Comparison of ENCODE assay signal across 8 cellular contexts in genomic region chrX:40877869-40878268, GRCh38.
DNase-seq lines count a peak whose midpoint lies in the region; ATAC-seq, FAIRE-seq and TF ChIP-seq lines count a peak whose summit lies in the region.

No MANE protein-coding gene starts in this region.

- in situ Hi-C loops in gastrocnemius medialis (cut with MboI; ENCODE audit: low sequenced_read_pairs in 4 of 4) = loop anchor here in 3 of 4 donors (5.0 to 10.0 kb wide), 2 partner anchors 237 to 239 kb away; no protein-coding TSS in a partner anchor

- H3K27me3 ChIP-seq in endothelial cell of umbilical vein (ENCODE audit: control insufficient read depth in 2 of 2, insufficient read depth in 2 of 2, low read length in 2 of 2) (no peaks in the 10 kb centered on the region), gastrocnemius medialis (peaks cover 0 to 2% (median 0%) of the 10 kb centered on the region in 3 donors)

- dilution Hi-C loops in endothelial cell of umbilical vein (cut with MboI; ENCODE audit: extremely low pct_ligation_motif_present, low sequenced_read_pairs) = no loop called here

- FAIRE-seq in endothelial cell of umbilical vein (lab: Jason Lieb, UNC) (peak; percentile 83), urothelium cell line (lab: Jason Lieb, UNC) (no peak)

- H3K9ac ChIP-seq in endothelial cell of umbilical vein (replicated peaks; ENCODE audit: extremely low read depth, insufficient read depth, low read length) = no peak overlapping the region

- no peaks in the 10 kb centered on the region for H3K9me1 ChIP-seq in endothelial cell of umbilical vein (replicated peaks; ENCODE audit: control insufficient read depth, extremely low read depth, insufficient read depth, low read length)

- no peak for TF ChIP-seq POLR2A in endothelial cell of umbilical vein (IDR thresholded peaks at IDR 0.05; ENCODE audit: low read depth, low read length)
- TF ChIP-seq POLR2A in gastrocnemius medialis (IDR thresholded peaks at IDR 0.05) = no peak

- DNase-seq in SIG-M5 treated with dmso at 0.1 percent for 504 hours (lab: John Stamatoyannopoulos, UW; ENCODE audit: unreplicated experiment) = peak; percentile 8
- no peak for DNase-seq in SIG-M5 (lab: John Stamatoyannopoulos, UW)
- DNase-seq in NCI-H526 treated with DMSO at 0.1 percent for 48 hours (lab: John Stamatoyannopoulos, UW) = peak; percentile 3
- DNase-seq in endothelial cell of umbilical vein (ENCODE audit: low read depth, low spot score) = peak; percentile 60
- no peak for DNase-seq in gastrocnemius medialis
- no peak for DNase-seq in urothelium cell line (ENCODE audit: low spot score)

- peak; percentile 8 to 20 for TF ChIP-seq CTCF in endothelial cell of umbilical vein (IDR thresholded peaks at IDR 0.05; ENCODE audit: extremely low read depth in 1 of 2, insufficient read depth in 1 of 2, low read depth in 1 of 2, low read length in 2 of 2)
- peak in 3 of 5 experiments; percentile 43 to 49 (median 45) for TF ChIP-seq CTCF in gastrocnemius medialis (IDR thresholded peaks at IDR 0.05 in 4 of 5, conservative IDR thresholded peaks at IDR 0.05 in 1 of 5)

- no peaks in the 10 kb centered on the region for H3K36me3 ChIP-seq in endothelial cell of umbilical vein (ENCODE audit: control insufficient read depth in 2 of 2, extremely low read depth in 1 of 2, insufficient read depth in 2 of 2, low read length in 2 of 2)
- H3K36me3 ChIP-seq in gastrocnemius medialis = no peaks in the 10 kb centered on the region

- H3K79me2 ChIP-seq in endothelial cell of umbilical vein (ENCODE audit: control insufficient read depth, insufficient read depth, low read length) = no peaks in the 10 kb centered on the region

- H3K4me3 ChIP-seq in endothelial cell of umbilical vein (replicated peaks in 1 of 3; ENCODE audit: insufficient read depth in 1 of 3, low read depth in 1 of 3, low read length in 3 of 3) = no peak overlapping the region
- H3K4me3 ChIP-seq in gastrocnemius medialis = no peak overlapping the region

- ATAC-seq in gastrocnemius medialis (no peak), HG03095 (IDR thresholded peaks at IDR 0.05; ENCODE audit: unreplicated experiment) (no peak), HG03025 (IDR thresholded peaks at IDR 0.05; ENCODE audit: low FRiP score, unreplicated experiment) (no peak)

- H3K4me1 ChIP-seq in endothelial cell of umbilical vein (ENCODE audit: control insufficient read depth, extremely low read depth, insufficient read depth, low read length) (peaks cover 3% of the 10 kb centered on the region), gastrocnemius medialis (peaks cover 0 to 4% of the 10 kb centered on the region in 2 donors)

- H3K4me2 ChIP-seq in endothelial cell of umbilical vein (ENCODE audit: insufficient read depth, low read length) = peak overlapping the region; percentile 67

- no peaks in the 10 kb centered on the region for H4K20me1 ChIP-seq in endothelial cell of umbilical vein (replicated peaks; ENCODE audit: control insufficient read depth, extremely low read depth, insufficient read depth, low read length)

- CTCF ChIA-PET in endothelial cell of umbilical vein (lab: Charles Lee) = interaction anchor here (0.6 to 2.2 kb wide), 43 partner anchors 8 to 376 kb away, joined by 3 to 56 read pairs (median 4); partner anchors contain the start of gene USP9X

- POLR2A ChIA-PET in endothelial cell of umbilical vein (lab: Charles Lee) = interaction anchor here (0.6 to 2.0 kb wide), 3 partner anchors 132 to 207 kb away, joined by 3 to 5 read pairs (median 4); partner anchors contain the start of gene USP9X

- H3K27ac ChIP-seq in endothelial cell of umbilical vein (ENCODE audit: insufficient read depth, low read depth, low read length) = no peak overlapping the region
- H3K27ac ChIP-seq in gastrocnemius medialis = no peak overlapping the region

- BruUV-seq in endothelial cell of umbilical vein (replicated peaks; lab: Mats Ljungman, UMichigan) = no TSS peak

- H2AFZ ChIP-seq in endothelial cell of umbilical vein (ENCODE audit: low read depth, low read length) = no peak overlapping the region

- intact Hi-C loops in endothelial cell of umbilical vein (cut with micrococcal nuclease) (loop anchor here (1.0 to 10.0 kb wide), 3 partner anchors 45 to 237 kb away; partner anchors contain the start of gene USP9X), gastrocnemius medialis (cut with DNase I; ENCODE audit: low total_unique reads) (loop anchor here (2.0 to 10.0 kb wide), 2 partner anchors 137 to 237 kb away; no protein-coding TSS in a partner anchor)

- no peaks in the 10 kb centered on the region for H3K9me3 ChIP-seq in endothelial cell of umbilical vein (replicated peaks; ENCODE audit: control insufficient read depth, insufficient read depth, low read length)
- no peaks in the 10 kb centered on the region for H3K9me3 ChIP-seq in gastrocnemius medialis

TF ChIP-seq in endothelial cell of umbilical vein, 7 proteins besides CTCF, POLR2A, EP300 and RAD21:
- TF ChIP-seq FOS (IDR thresholded peaks at IDR 0.05; ENCODE audit: borderline replicate concordance, insufficient read depth, low read length) = no peak
- TF ChIP-seq, protein P1, sequence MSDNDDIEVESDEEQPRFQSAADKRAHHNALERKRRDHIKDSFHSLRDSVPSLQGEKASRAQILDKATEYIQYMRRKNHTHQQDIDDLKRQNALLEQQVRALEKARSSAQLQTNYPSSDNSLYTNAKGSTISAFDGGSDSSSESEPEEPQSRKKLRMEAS (IDR thresholded peaks at IDR 0.05; ENCODE audit: insufficient read depth, insufficient read length) = no peak
- no peak for TF ChIP-seq JUN (IDR thresholded peaks at IDR 0.05; ENCODE audit: borderline replicate concordance, insufficient read depth, insufficient read length, low read depth)
- TF ChIP-seq MYC (IDR thresholded peaks at IDR 0.05; ENCODE audit: low read depth, low read length) = no peak
- no peak for TF ChIP-seq EZH2 (IDR thresholded peaks at IDR 0.05; ENCODE audit: borderline replicate concordance, low read depth, low read length, severe bottlenecking)
- no peak for TF ChIP-seq POLR2AphosphoS5 (IDR thresholded peaks at IDR 0.05; ENCODE audit: insufficient read depth, low read depth, low read length)
- TF ChIP-seq GATA2 (IDR thresholded peaks at IDR 0.05; ENCODE audit: insufficient read depth, insufficient read length, low read depth, low read length) = no peak

Comparison
In these comparisons a context has a peak if more than half of its experiments do, and no peak if none do; other contexts are left out.
1. DNase-seq: peak in SIG-M5 treated with dmso at 0.1 percent for 504 hours (single experiment), NCI-H526 treated with DMSO at 0.1 percent for 48 hours (single experiment) and endothelial cell of umbilical vein (single experiment); none in SIG-M5 (single experiment), gastrocnemius medialis (0 of 2) and urothelium cell line (single experiment).